ENCODE assay signal across 1 cellular context in the genomic region with DNA sequence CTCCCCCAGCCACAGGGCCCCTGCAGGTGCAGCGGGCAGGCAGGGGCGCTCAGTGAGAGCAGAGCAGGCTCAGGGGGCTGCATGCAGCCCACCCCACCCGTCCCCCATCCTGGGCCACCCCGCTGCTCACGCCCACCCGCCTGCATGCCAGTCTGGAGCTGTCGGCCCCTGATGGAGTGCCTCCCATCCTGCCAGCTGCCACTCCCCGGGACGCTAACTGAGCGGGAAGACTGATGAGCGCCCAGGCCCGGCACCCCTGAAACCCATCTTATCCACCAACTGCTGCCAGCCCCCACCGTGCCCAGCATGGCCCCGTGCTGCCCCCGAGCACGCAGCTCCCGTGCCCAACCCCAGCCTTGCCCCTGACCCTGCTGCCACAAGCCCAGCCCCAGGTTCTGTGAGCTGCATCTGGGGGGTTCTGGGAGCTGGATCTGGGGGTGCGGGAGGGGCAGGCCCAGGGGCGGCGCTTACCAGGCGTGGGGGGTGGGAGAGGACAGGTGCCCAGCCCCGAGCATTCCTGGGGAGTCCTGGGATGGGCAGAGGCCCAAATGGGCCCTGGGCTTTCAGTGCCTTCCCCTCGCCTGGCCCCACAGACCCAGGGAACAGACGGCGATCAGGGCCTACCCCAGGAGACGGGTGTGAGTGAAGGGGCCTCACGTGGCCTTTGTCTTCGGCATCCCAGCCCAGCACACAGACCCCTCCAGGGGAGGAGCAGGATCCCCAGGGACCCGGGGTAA.
TF ChIP-seq lines count a peak whose summit lies in the region.

No MANE protein-coding gene starts in this region.

TF ChIP-seq in HepG2, 621 proteins besides CTCF, POLR2A, EP300 and RAD21:
- peak; percentile 14 for TF ChIP-seq AGO2 (optimal IDR thresholded peaks at IDR 0.05; ENCODE audit: low read depth, low read length)
- TF ChIP-seq RBFOX2 (IDR thresholded peaks at IDR 0.05; ENCODE audit: low read depth, low read length), result peak; percentile 50; the same call in 1 of the 2 replicates
- TF ChIP-seq HOXA3 (CRISPR knock-in tag; IDR thresholded peaks at IDR 0.05), result no peak
TF ChIP-seq in HepG2: peak in this region for 2.
